In the genomic region with DNA sequence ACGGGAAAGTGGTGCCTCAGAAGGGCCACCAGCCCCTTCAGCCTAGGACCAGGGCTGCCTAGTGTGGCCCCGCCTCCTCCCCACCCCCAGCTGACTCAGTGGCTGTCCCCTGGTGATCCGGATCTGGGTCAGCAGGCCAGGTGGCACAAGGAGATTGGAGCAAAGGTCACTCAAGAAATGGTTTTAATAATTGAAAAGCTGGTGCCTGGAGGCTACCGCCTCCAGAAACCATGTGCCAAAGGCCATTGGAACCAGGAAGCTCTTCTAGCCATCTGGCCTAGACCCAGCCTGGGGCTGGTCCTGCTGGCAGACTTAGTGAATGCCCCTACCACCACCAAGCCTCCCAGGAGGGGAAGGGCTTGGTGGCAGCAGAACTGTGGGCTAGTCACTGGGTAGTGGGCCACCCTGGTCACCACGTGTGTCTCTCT, we compare ENCODE assay signal across 9 cellular contexts. TPM values are rescaled to one million over a fixed set of nuclear protein-coding genes. Genes with fewer than 3 reads are reported as not detected.
DNase-seq lines count a peak whose midpoint lies in the region; ATAC-seq and TF ChIP-seq lines count a peak whose summit lies in the region.
"Had no signal": no experiment of that assay in that cellular context is flagged by ENCODE, and none has a peak within 500 bp of the region (broad histone marks: within the 10 kb centered on the region; RNA-seq: fewer than 3 reads in every experiment).

No MANE protein-coding gene starts in this region.

- peak overlapping the region; percentile 31 for H3K4me3 ChIP-seq in CD4-positive, CD25-positive, alpha-beta regulatory T cell (ENCODE audit: low read depth, low read length)
- H3K4me3 ChIP-seq in HEK293 (ENCODE audit: low read depth, low read length): no peak overlapping the region
- H3K4me3 ChIP-seq in naive thymus-derived CD4-positive, alpha-beta T cell (ENCODE audit: low read length): peak overlapping the region; percentile 19

- no peak for DNase-seq in CD4-positive, CD25-positive, alpha-beta regulatory T cell
- no peak for DNase-seq in activated naive CD8-positive, alpha-beta T cell treated with anti-CD3 and anti-CD28 coated beads, Interleukin-2, amount 10 ng/mL, durations not matched to agents 7 days and 5 days
- DNase-seq in naive thymus-derived CD4-positive, alpha-beta T cell: no peak
- no peak for DNase-seq in HK-2 (ENCODE audit: unreplicated experiment)
- no peak for DNase-seq in H4 (ENCODE audit: low spot score)
- no peak for DNase-seq in NCI-H128 (lab: John Stamatoyannopoulos, UW; ENCODE audit: unreplicated experiment)
- DNase-seq in central memory CD4-positive, alpha-beta T cell: no peak
- DNase-seq: occipital lobe had no signal

- H3K27me3 Mint-ChIP-seq in CD4-positive, CD25-positive, alpha-beta regulatory T cell: no peaks in the 10 kb centered on the region
- no peaks in the 10 kb centered on the region for H3K27me3 Mint-ChIP-seq in activated naive CD8-positive, alpha-beta T cell treated with anti-CD3 and anti-CD28 coated beads, Interleukin-2, amount 10 ng/mL, durations not matched to agents 7 days and 5 days
- H3K27me3 Mint-ChIP-seq in naive thymus-derived CD4-positive, alpha-beta T cell: no peaks in the 10 kb centered on the region

- peaks cover 0 to 67% (median 36%) of the 10 kb centered on the region in 4 donors for H3K4me1 Mint-ChIP-seq in CD4-positive, CD25-positive, alpha-beta regulatory T cell
- H3K4me1 Mint-ChIP-seq in activated naive CD8-positive, alpha-beta T cell treated with anti-CD3 and anti-CD28 coated beads, Interleukin-2, amount 10 ng/mL, durations not matched to agents 7 days and 5 days: peaks cover 48% of the 10 kb centered on the region
- peaks cover 30 to 66% (median 54%) of the 10 kb centered on the region in 7 donors for H3K4me1 Mint-ChIP-seq in naive thymus-derived CD4-positive, alpha-beta T cell

- H3K27me3 ChIP-seq in CD4-positive, CD25-positive, alpha-beta regulatory T cell (ENCODE audit: control insufficient read depth, insufficient read depth, low read length): no peaks in the 10 kb centered on the region
- no peaks in the 10 kb centered on the region for H3K27me3 ChIP-seq in naive thymus-derived CD4-positive, alpha-beta T cell (ENCODE audit: control insufficient read depth in 2 of 2, insufficient read depth in 2 of 2, low read length in 2 of 2)

- no peak for ATAC-seq in CD4-positive, CD25-positive, alpha-beta regulatory T cell (ENCODE audit: low read depth in 2 of 2)
- ATAC-seq in activated naive CD8-positive, alpha-beta T cell treated with anti-CD3 and anti-CD28 coated beads, Interleukin-2, amount 10 ng/mL, durations not matched to agents 7 days and 5 days (ENCODE audit: low read depth): peak; percentile 3
- no peak for ATAC-seq in naive thymus-derived CD4-positive, alpha-beta T cell

- no peak for TF ChIP-seq CTCF in HEK293 (tag by site-specific recombination; IDR thresholded peaks at IDR 0.05)

- H3K27ac Mint-ChIP-seq in CD4-positive, CD25-positive, alpha-beta regulatory T cell: peak overlapping the region; percentile 52 to 96 (median 94)
- peak overlapping the region; percentile 96 for H3K27ac Mint-ChIP-seq in activated naive CD8-positive, alpha-beta T cell treated with anti-CD3 and anti-CD28 coated beads, Interleukin-2, amount 10 ng/mL, durations not matched to agents 7 days and 5 days
- peak overlapping the region in 8 of 9 donors; percentile 69 to 95 (median 84) for H3K27ac Mint-ChIP-seq in naive thymus-derived CD4-positive, alpha-beta T cell

- peaks cover 7% of the 10 kb centered on the region for H3K36me3 ChIP-seq in CD4-positive, CD25-positive, alpha-beta regulatory T cell (ENCODE audit: control insufficient read depth, insufficient read depth, low read length)
- peaks cover 0 to 26% of the 10 kb centered on the region in 2 experiments; a peak in 2 of 3 replicates for H3K36me3 ChIP-seq in HEK293 (ENCODE audit: control insufficient read depth in 2 of 2, insufficient read depth in 1 of 2, low read length in 2 of 2)
- peaks cover 0 to 38% (median 0%) of the 10 kb centered on the region in 3 experiments for H3K36me3 ChIP-seq in naive thymus-derived CD4-positive, alpha-beta T cell (ENCODE audit: control insufficient read depth in 2 of 3, insufficient read depth in 3 of 3, low read length in 3 of 3)

- CTCF ChIA-PET in HEK293 (lab: Yijun Ruan, JAX): interaction anchor here (0.9 to 8.1 kb wide), 2 partner anchors 46 to 180 kb away, joined by 4 to 46 read pairs; a partner anchor contains a TSS
- CTCF ChIA-PET in naive thymus-derived CD4-positive, alpha-beta T cell (lab: Charles Lee): interaction anchor here (1.0 to 2.3 kb wide), 5 partner anchors 9 to 137 kb away, joined by 3 to 12 read pairs (median 4); a partner anchor contains a TSS

- H3K27ac ChIP-seq in CD4-positive, CD25-positive, alpha-beta regulatory T cell (ENCODE audit: insufficient read depth, low read length, poor library complexity, severe bottlenecking): peak overlapping the region; percentile 66
- H3K27ac ChIP-seq in HEK293 (ENCODE audit: extremely low read depth, low read depth, low read length): no peak overlapping the region
- H3K27ac ChIP-seq in naive thymus-derived CD4-positive, alpha-beta T cell (ENCODE audit: low read depth, low read length): peak overlapping the region; percentile 81

- peaks cover 55% of the 10 kb centered on the region for H3K4me1 ChIP-seq in CD4-positive, CD25-positive, alpha-beta regulatory T cell (ENCODE audit: control insufficient read depth, insufficient read depth, low read length, poor library complexity, severe bottlenecking)
- peaks cover 3% of the 10 kb centered on the region; the same call in 1 of the 2 replicates for H3K4me1 ChIP-seq in HEK293 (ENCODE audit: control insufficient read depth, insufficient read depth, low read length)
- peaks cover 24 to 31% of the 10 kb centered on the region in 2 donors for H3K4me1 ChIP-seq in naive thymus-derived CD4-positive, alpha-beta T cell (ENCODE audit: control insufficient read depth in 2 of 2, insufficient read depth in 2 of 2, low read length in 2 of 2)

- H3K9me3 Mint-ChIP-seq in CD4-positive, CD25-positive, alpha-beta regulatory T cell: no peaks in the 10 kb centered on the region
- no peaks in the 10 kb centered on the region for H3K9me3 Mint-ChIP-seq in activated naive CD8-positive, alpha-beta T cell treated with anti-CD3 and anti-CD28 coated beads, Interleukin-2, amount 10 ng/mL, durations not matched to agents 7 days and 5 days
- H3K9me3 Mint-ChIP-seq in naive thymus-derived CD4-positive, alpha-beta T cell: no peaks in the 10 kb centered on the region

- intact Hi-C loops in naive thymus-derived CD4-positive, alpha-beta T cell (cut with micrococcal nuclease): loop anchor here (5.0 kb wide), 3 partner anchors 33 to 348 kb away; a partner anchor contains a TSS

- peak overlapping the region; percentile 88 to 97 (median 94) for H3K4me3 Mint-ChIP-seq in CD4-positive, CD25-positive, alpha-beta regulatory T cell
- H3K4me3 Mint-ChIP-seq in activated naive CD8-positive, alpha-beta T cell treated with anti-CD3 and anti-CD28 coated beads, Interleukin-2, amount 10 ng/mL, durations not matched to agents 7 days and 5 days: peak overlapping the region; percentile 96
- peak overlapping the region; percentile 76 to 91 (median 86) for H3K4me3 Mint-ChIP-seq in naive thymus-derived CD4-positive, alpha-beta T cell

- POLR2A ChIA-PET in HEK293 (lab: Yijun Ruan, JAX): no interaction called here
- POLR2A ChIA-PET in activated naive CD8-positive, alpha-beta T cell treated with anti-CD3 and anti-CD28 coated beads, Interleukin-2, amount 10 ng/mL, durations not matched to agents 7 days and 5 days (lab: Charles Lee): interaction anchor here (0.9 to 7.5 kb wide), 12 partner anchors 10 to 304 kb away, joined by 3 to 187 read pairs (median 5); a partner anchor contains a TSS
- POLR2A ChIA-PET in naive thymus-derived CD4-positive, alpha-beta T cell (lab: Charles Lee): interaction anchor here (0.8 to 4.9 kb wide), 13 partner anchors 11 to 1922 kb away, joined by 3 to 81 read pairs (median 3); a partner anchor contains a TSS

- H3K9me3 ChIP-seq in CD4-positive, CD25-positive, alpha-beta regulatory T cell (ENCODE audit: control insufficient read depth in 2 of 2, low read length in 2 of 2): no peaks in the 10 kb centered on the region
- H3K9me3 ChIP-seq in HEK293 (ENCODE audit: control insufficient read depth, insufficient read depth, low read depth, low read length): no peaks in the 10 kb centered on the region
- H3K9me3 ChIP-seq in naive thymus-derived CD4-positive, alpha-beta T cell (ENCODE audit: control insufficient read depth in 2 of 3, low read length in 3 of 3): no peaks in the 10 kb centered on the region

- H3K36me3 Mint-ChIP-seq in CD4-positive, CD25-positive, alpha-beta regulatory T cell: peaks cover 21% of the 10 kb centered on the region
- H3K36me3 Mint-ChIP-seq in activated naive CD8-positive, alpha-beta T cell treated with anti-CD3 and anti-CD28 coated beads, Interleukin-2, amount 10 ng/mL, durations not matched to agents 7 days and 5 days: peaks cover 23% of the 10 kb centered on the region
- peaks cover 4 to 20% (median 7%) of the 10 kb centered on the region in 5 donors for H3K36me3 Mint-ChIP-seq in naive thymus-derived CD4-positive, alpha-beta T cell

RNA-seq across cellular contexts. Expression of a gene that starts 1.5 kb away (rescaled TPM):
- total RNA-seq in CD4-positive, CD25-positive, alpha-beta regulatory T cell: 31.6 TPM
- 10 to 100 TPM; 23.1 to 23.8 (median 23.7) TPM for polyA plus RNA-seq in CD4-positive, CD25-positive, alpha-beta regulatory T cell
- 10 to 100 TPM; 51.1 to 59.5 TPM for total RNA-seq in activated naive CD8-positive, alpha-beta T cell treated with anti-CD3 and anti-CD28 coated beads, Interleukin-2, amount 10 ng/mL, durations not matched to agents 7 days and 5 days
- 10 to 100 TPM; 28.0 to 51.0 (median 36.1) TPM for total RNA-seq in naive thymus-derived CD4-positive, alpha-beta T cell
- polyA plus RNA-seq in naive thymus-derived CD4-positive, alpha-beta T cell: 10 to 100 TPM; 20.0 to 21.7 TPM
- total RNA-seq in H4 (2014; rRNA removed; shearing (Covaris generic)): 5.2 and 12.8 TPM in 2 replicates

RNA-seq across cellular contexts. Expression of a gene that starts 15.2 kb away (rescaled TPM):
- 3.3 TPM for total RNA-seq in CD4-positive, CD25-positive, alpha-beta regulatory T cell
- 1 to 10 TPM in 1 of 4 donors, under 1 TPM in 2, not detected in 1; 0.22 to 1.1 (median 0.81) TPM for polyA plus RNA-seq in CD4-positive, CD25-positive, alpha-beta regulatory T cell
- total RNA-seq in activated naive CD8-positive, alpha-beta T cell treated with anti-CD3 and anti-CD28 coated beads, Interleukin-2, amount 10 ng/mL, durations not matched to agents 7 days and 5 days: 1 to 10 TPM; 1.5 to 1.9 TPM
- 1 to 10 TPM; 1.4 to 2.9 (median 2.1) TPM for total RNA-seq in naive thymus-derived CD4-positive, alpha-beta T cell
- polyA plus RNA-seq in naive thymus-derived CD4-positive, alpha-beta T cell: under 1 TPM in 1 of 2 donors, not detected in 1; 0.17 TPM
- total RNA-seq in H4 (2014; rRNA removed; shearing (Covaris generic)): 0.95 and 2.6 TPM in 2 replicates

RNA-seq across cellular contexts. Expression of a gene that starts 15.9 kb away (rescaled TPM):
- 136 TPM for total RNA-seq in CD4-positive, CD25-positive, alpha-beta regulatory T cell
- polyA plus RNA-seq in CD4-positive, CD25-positive, alpha-beta regulatory T cell: 10 to 100 TPM; 43.7 to 50.5 (median 47.9) TPM
- 100 to 1,000 TPM; 105 to 112 TPM for total RNA-seq in activated naive CD8-positive, alpha-beta T cell treated with anti-CD3 and anti-CD28 coated beads, Interleukin-2, amount 10 ng/mL, durations not matched to agents 7 days and 5 days
- 100 to 1,000 TPM in 3 of 5 experiments, 10 to 100 TPM in 2; 63.0 to 125 (median 107) TPM for total RNA-seq in naive thymus-derived CD4-positive, alpha-beta T cell
- 10 to 100 TPM; 28.3 to 34.5 TPM for polyA plus RNA-seq in naive thymus-derived CD4-positive, alpha-beta T cell
- total RNA-seq in H4 (2014; rRNA removed; shearing (Covaris generic)): 12.4 and 14.8 TPM in 2 replicates

RNA-seq across cellular contexts. Expression of a gene that starts 22.3 kb away (rescaled TPM):
- total RNA-seq in CD4-positive, CD25-positive, alpha-beta regulatory T cell: 35.7 TPM
- 10 to 100 TPM; 27.5 to 30.6 (median 29.7) TPM for polyA plus RNA-seq in CD4-positive, CD25-positive, alpha-beta regulatory T cell
- 10 to 100 TPM; 49.2 to 54.2 TPM for total RNA-seq in activated naive CD8-positive, alpha-beta T cell treated with anti-CD3 and anti-CD28 coated beads, Interleukin-2, amount 10 ng/mL, durations not matched to agents 7 days and 5 days
- total RNA-seq in naive thymus-derived CD4-positive, alpha-beta T cell: 10 to 100 TPM; 29.1 to 84.4 (median 56.8) TPM
- polyA plus RNA-seq in naive thymus-derived CD4-positive, alpha-beta T cell: 10 to 100 TPM; 29.3 to 39.5 TPM
- total RNA-seq in H4 (2014; rRNA removed; shearing (Covaris generic)): 31.1 and 35.4 TPM in 2 replicates

RNA-seq across cellular contexts. Expression of a gene that starts 37.9 kb away (rescaled TPM):
- total RNA-seq in CD4-positive, CD25-positive, alpha-beta regulatory T cell: 84.7 TPM
- polyA plus RNA-seq in CD4-positive, CD25-positive, alpha-beta regulatory T cell: under 1 TPM; 0.08 to 0.42 (median 0.25) TPM
- 10 to 100 TPM; 46.8 to 54.6 TPM for total RNA-seq in activated naive CD8-positive, alpha-beta T cell treated with anti-CD3 and anti-CD28 coated beads, Interleukin-2, amount 10 ng/mL, durations not matched to agents 7 days and 5 days
- total RNA-seq in naive thymus-derived CD4-positive, alpha-beta T cell: 10 to 100 TPM; 33.2 to 64.9 (median 51.6) TPM
- under 1 TPM; 0.09 to 0.21 TPM for polyA plus RNA-seq in naive thymus-derived CD4-positive, alpha-beta T cell
- 25.3 and 45.7 TPM in 2 replicates for total RNA-seq in H4 (2014; rRNA removed; shearing (Covaris generic))
